ENCODE assay signal across 29 cellular contexts in the genomic region with DNA sequence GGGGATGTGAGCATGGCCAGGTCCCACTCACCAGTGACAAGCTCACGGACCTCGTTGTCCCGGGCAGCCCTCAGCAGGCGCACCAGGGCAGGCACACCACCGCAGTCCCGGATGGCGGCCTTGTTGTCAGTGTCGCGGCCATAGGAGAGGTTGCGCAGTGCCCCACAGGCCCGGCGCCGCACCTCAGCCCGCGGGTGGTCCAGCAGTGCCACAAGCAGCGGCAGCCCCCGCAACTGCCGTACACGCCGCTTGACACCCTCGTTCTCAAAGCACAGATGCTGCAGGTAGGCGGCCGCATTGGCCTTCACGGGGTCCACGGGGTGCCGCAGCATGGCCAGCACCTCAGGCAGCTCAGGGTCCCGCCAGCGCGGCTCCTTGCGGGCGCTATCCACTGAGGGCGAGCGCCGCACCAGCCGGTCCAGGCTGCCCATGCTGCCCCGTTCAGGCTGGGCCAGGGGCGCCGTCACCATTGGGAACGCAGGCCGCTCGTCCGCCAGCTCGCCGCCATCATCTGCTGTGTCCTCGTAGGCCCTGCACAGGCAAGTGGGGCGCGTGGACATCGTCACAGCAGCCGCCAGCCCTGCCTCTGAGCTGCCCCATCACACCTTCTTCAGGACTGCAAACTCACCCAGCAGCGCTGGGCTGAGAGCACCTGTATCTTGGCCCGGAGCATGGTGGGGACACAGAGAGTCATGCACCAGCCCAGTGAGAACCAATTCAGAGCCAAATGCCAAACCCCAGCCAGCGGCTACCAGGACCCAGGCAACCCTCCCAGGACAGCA.
"Had no signal": no experiment of that assay in that cellular context is flagged by ENCODE, and none has a peak within 500 bp of the region (broad histone marks: within the 10 kb centered on the region; RNA-seq: fewer than 3 reads in every experiment).

No MANE protein-coding gene starts in this region.

- H3K9me3 ChIP-seq: esophagus muscularis mucosa, heart right ventricle, mucosa of descending colon, pancreas, sigmoid colon, stomach, tibial artery, upper lobe of left lung had no signal

- H3K4me3 Mint-ChIP-seq: endodermal cell; immature natural killer cell; mesothelial cell of epicardium; naive B cell; natural killer cell treated with Interleukin-12 subunit alpha and Interleukin-12 subunit beta and Interleukin-15 and Interleukin-18, amount 100 ng/mL, for 72 hours; neural progenitor cell; stimulated activated effector memory CD8-positive, alpha-beta T cell treated with anti-CD3 and anti-CD28 coated beads, Interleukin-12 subunit alpha, Interleukin-12 subunit beta, amount 100 ng/mL, for 72 hours had no signal

- H3K9me3 Mint-ChIP-seq: endodermal cell; immature natural killer cell; mesothelial cell of epicardium; natural killer cell treated with Interleukin-12 subunit alpha and Interleukin-12 subunit beta and Interleukin-15 and Interleukin-18, amount 100 ng/mL, for 72 hours; neural progenitor cell; stimulated activated effector memory CD8-positive, alpha-beta T cell treated with anti-CD3 and anti-CD28 coated beads, Interleukin-12 subunit alpha, Interleukin-12 subunit beta, amount 100 ng/mL, for 72 hours had no signal

- H3K27me3 Mint-ChIP-seq: natural killer cell treated with Interleukin-12 subunit alpha and Interleukin-12 subunit beta and Interleukin-15 and Interleukin-18, amount 100 ng/mL, for 72 hours had no signal

- H2AFZ ChIP-seq: neural progenitor cell had no signal

- H3K36me3 Mint-ChIP-seq: immature natural killer cell; naive B cell; natural killer cell treated with Interleukin-12 subunit alpha and Interleukin-12 subunit beta and Interleukin-15 and Interleukin-18, amount 100 ng/mL, for 72 hours; stimulated activated effector memory CD8-positive, alpha-beta T cell treated with anti-CD3 and anti-CD28 coated beads, Interleukin-12 subunit alpha, Interleukin-12 subunit beta, amount 100 ng/mL, for 72 hours had no signal

- ATAC-seq: heart right ventricle; left lobe of liver; mucosa of descending colon; natural killer cell treated with Interleukin-12 subunit alpha and Interleukin-12 subunit beta and Interleukin-15 and Interleukin-18, amount 100 ng/mL, for 72 hours; pancreas; stimulated activated effector memory CD8-positive, alpha-beta T cell treated with anti-CD3 and anti-CD28 coated beads, Interleukin-12 subunit alpha, Interleukin-12 subunit beta, amount 100 ng/mL, for 72 hours had no signal

- H3K9ac ChIP-seq: neural progenitor cell had no signal

- H3K4me3 ChIP-seq: dorsolateral prefrontal cortex, esophagus muscularis mucosa, heart right ventricle, mucosa of descending colon, neural progenitor cell, pancreas, sigmoid colon, stomach, tibial artery, upper lobe of left lung had no signal

- H3K27ac Mint-ChIP-seq: endodermal cell; immature natural killer cell; mesothelial cell of epicardium; naive B cell; natural killer cell treated with Interleukin-12 subunit alpha and Interleukin-12 subunit beta and Interleukin-15 and Interleukin-18, amount 100 ng/mL, for 72 hours; neural progenitor cell; stimulated activated effector memory CD8-positive, alpha-beta T cell treated with anti-CD3 and anti-CD28 coated beads, Interleukin-12 subunit alpha, Interleukin-12 subunit beta, amount 100 ng/mL, for 72 hours had no signal

- H3K36me3 ChIP-seq: neural progenitor cell, pancreas had no signal

- DNase-seq: caudate nucleus; cerebellar nuclear complex; dorsolateral prefrontal cortex; effector CD4-positive, alpha-beta T cell; endodermal cell; foreskin melanocyte; glutamatergic neuron; heart right ventricle; hippocampal formation; immature natural killer cell; islet precursor cell; mesenchymal stem cell; naive B cell; nucleus accumbens; sigmoid colon; stimulated activated CD4-positive, alpha-beta T cell treated with anti-CD3 and anti-CD28 coated beads, Interleukin-2, amount 100 ng/mL, for 24 hours; stimulated activated CD4-positive, alpha-beta T cell treated with anti-CD3 and anti-CD28 coated beads, Interleukin-4, amount 100 ng/mL, for 24 hours; stimulated activated naive CD4-positive, alpha-beta T cell treated with Interleukin-2 at 50 U/mL for 16 hours; stomach; tibial artery had no signal

- H3K4me2 ChIP-seq: neural progenitor cell had no signal

- H3K4me1 ChIP-seq: pancreas had no signal

- H3K27me3 ChIP-seq: dorsolateral prefrontal cortex, esophagus muscularis mucosa, heart right ventricle, neural progenitor cell, pancreas, sigmoid colon, stomach, tibial artery, upper lobe of left lung had no signal

- H3K27ac ChIP-seq: esophagus muscularis mucosa, heart right ventricle, neural progenitor cell, pancreas, sigmoid colon, stomach, tibial artery, upper lobe of left lung had no signal
